ENCODE assay signal across 17 cellular contexts in genomic region chr2:218017211-218018053, GRCh38. TPM values are rescaled to one million over a fixed set of nuclear protein-coding genes. Genes with fewer than 3 reads are reported as not detected.
A peak's percentile ranks its signal among the peaks of the same experiment; 100 is the strongest.
DNase-seq lines count a peak whose midpoint lies in the region; ATAC-seq and TF ChIP-seq lines count a peak whose summit lies in the region.
"Had no signal": no experiment of that assay in that cellular context is flagged by ENCODE, and none has a peak within 500 bp of the region (broad histone marks: within the 10 kb centered on the region; RNA-seq: fewer than 3 reads in every experiment).

No MANE protein-coding gene starts in this region.

- intact Hi-C loops in left cardiac atrium (cut with DNase I), result no loop called here
- intact Hi-C loops in prostate gland (cut with DNase I), result no loop called here

- DNase-seq in Ammon's horn (ENCODE audit: low spot score) (peak; percentile 27), adipocyte (ENCODE audit: low read depth) (peak; percentile 39), left cardiac atrium (peak; percentile 68), prostate gland (ENCODE audit: low spot score) (peak; percentile 54), NCI-H774 (lab: John Stamatoyannopoulos, UW) (no peak), NCI-H187 (lab: John Stamatoyannopoulos, UW) (no peak), middle frontal gyrus (ENCODE audit: extremely low spot score, low spot score) (no peak), putamen (ENCODE audit: low spot score) (no peak)
- DNase-seq: activated effector memory CD4-positive, alpha-beta T cell treated with anti-CD3 and anti-CD28 coated beads, Interleukin-2, amount 50 U/mL, for 16 hours; effector CD4-positive, alpha-beta T cell; Kasumi-1; NCI-H146; NCI-H524 had no signal

- no peak for TF ChIP-seq CTCF in prostate gland (IDR thresholded peaks at IDR 0.05)

- no peak overlapping the region for H3K4me3 ChIP-seq in adipocyte (ENCODE audit: low read length)
- no peak overlapping the region for H3K4me3 ChIP-seq in prostate gland

- ATAC-seq in left cardiac atrium, result peak; percentile 50 to 79
- ATAC-seq: Panc1, WTC11 had no signal

- TF ChIP-seq POLR2A in prostate gland (IDR thresholded peaks at IDR 0.05), result no peak

- peak overlapping the region; percentile 41 to 59 for H3K27ac ChIP-seq in prostate gland

- H3K36me3 ChIP-seq in adipocyte (ENCODE audit: control insufficient read depth, insufficient read depth, low read length, severe bottlenecking), result no peaks in the 10 kb centered on the region
- H3K36me3 ChIP-seq in prostate gland, result no peaks in the 10 kb centered on the region

- 8% methylated on average over 7 of the region's 7 CpGs for WGBS in prostate gland

- H3K27me3 ChIP-seq in adipocyte (replicated peaks; ENCODE audit: control insufficient read depth, insufficient read depth, low read length), result no peaks in the 10 kb centered on the region
- H3K27me3 ChIP-seq in prostate gland (replicated peaks; ENCODE audit: insufficient read depth), result no peaks in the 10 kb centered on the region

- H3K9me3 ChIP-seq in adipocyte (ENCODE audit: control insufficient read depth, low read length), result no peaks in the 10 kb centered on the region
- H3K9me3 ChIP-seq in prostate gland, result no peaks in the 10 kb centered on the region

- peaks cover 18% of the 10 kb centered on the region for H3K4me1 ChIP-seq in adipocyte (ENCODE audit: control insufficient read depth, insufficient read depth, low read length)
- peaks cover 15% of the 10 kb centered on the region for H3K4me1 ChIP-seq in prostate gland (replicated peaks)

- H3K9ac ChIP-seq in adipocyte (ENCODE audit: low read length), result peak overlapping the region; percentile 17

RNA-seq across cellular contexts. Expression of gene TNS1, which starts 14.6 kb away (rescaled TPM):
- total RNA-seq in left cardiac atrium, result 100 to 1,000 TPM; 436 to 508 TPM
- total RNA-seq in prostate gland, result 100 to 1,000 TPM; 238 to 659 TPM

RNA-seq across cellular contexts. Expression of gene RUFY4, which starts 51.6 kb away (rescaled TPM):
- not detected for total RNA-seq in left cardiac atrium
- total RNA-seq in prostate gland, result under 1 TPM; 0.11 to 0.27 TPM
- total RNA-seq: activated CD8-positive, alpha-beta memory T cell treated with anti-CD3 and anti-CD28 coated beads for 36 hours; fibroblast of villous mesenchyme had no signal

Comparison
In these comparisons a context has a peak if more than half of its experiments do, and no peak if none do; other contexts are left out.
1. DNase-seq: peak in Ammon's horn (single experiment), adipocyte (single experiment), left cardiac atrium (single experiment) and prostate gland (single experiment); none in NCI-H774 (single experiment), NCI-H187 (0 of 2), middle frontal gyrus (single experiment) and putamen (single experiment).